Comparison of ENCODE assay signal across 1 cellular context in the genomic region with DNA sequence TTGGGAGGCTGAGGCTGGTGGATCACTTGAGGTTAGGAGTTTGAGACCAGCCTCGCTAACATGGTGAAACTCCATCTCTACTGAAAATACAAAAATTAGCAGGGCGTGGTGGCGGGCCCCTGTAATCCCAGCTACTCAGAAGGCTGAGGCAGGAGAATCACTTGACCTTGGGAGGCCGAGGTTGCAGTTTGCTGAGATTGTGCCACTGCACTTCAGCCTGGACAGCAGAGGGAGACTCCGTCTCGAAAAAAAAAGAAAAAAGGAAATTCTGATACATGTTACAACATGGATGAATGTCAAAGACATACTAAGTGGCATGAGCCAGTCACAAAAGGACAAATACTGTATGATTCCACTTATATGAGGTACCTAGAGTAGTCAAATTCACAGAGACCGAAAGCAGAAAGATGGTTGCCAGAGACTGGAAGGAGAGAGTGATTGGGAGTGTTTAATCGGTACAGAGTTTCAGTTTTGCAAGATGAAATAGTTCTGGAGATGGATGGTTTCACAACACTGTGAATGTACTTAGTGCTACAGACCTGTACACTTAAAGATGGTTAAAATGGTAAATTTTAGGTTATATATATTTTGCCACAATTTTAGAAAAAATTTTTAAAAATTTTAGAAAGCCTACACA.
TF ChIP-seq lines count a peak whose summit lies in the region.

No MANE protein-coding gene starts in this region.

TF ChIP-seq in IMR-90, 13 proteins besides CTCF, POLR2A, EP300 and RAD21 (continued from another document):
- TF ChIP-seq CHD1 (IDR thresholded peaks at IDR 0.05; ENCODE audit: low read depth, low read length) (no peak), MXI1 (IDR thresholded peaks at IDR 0.05; ENCODE audit: borderline replicate concordance, low read depth, low read length) (no peak), FOS (IDR thresholded peaks at IDR 0.05; ENCODE audit: low read depth, low read length) (no peak)
